ENCODE assay signal across 8 cellular contexts in the genomic region with DNA sequence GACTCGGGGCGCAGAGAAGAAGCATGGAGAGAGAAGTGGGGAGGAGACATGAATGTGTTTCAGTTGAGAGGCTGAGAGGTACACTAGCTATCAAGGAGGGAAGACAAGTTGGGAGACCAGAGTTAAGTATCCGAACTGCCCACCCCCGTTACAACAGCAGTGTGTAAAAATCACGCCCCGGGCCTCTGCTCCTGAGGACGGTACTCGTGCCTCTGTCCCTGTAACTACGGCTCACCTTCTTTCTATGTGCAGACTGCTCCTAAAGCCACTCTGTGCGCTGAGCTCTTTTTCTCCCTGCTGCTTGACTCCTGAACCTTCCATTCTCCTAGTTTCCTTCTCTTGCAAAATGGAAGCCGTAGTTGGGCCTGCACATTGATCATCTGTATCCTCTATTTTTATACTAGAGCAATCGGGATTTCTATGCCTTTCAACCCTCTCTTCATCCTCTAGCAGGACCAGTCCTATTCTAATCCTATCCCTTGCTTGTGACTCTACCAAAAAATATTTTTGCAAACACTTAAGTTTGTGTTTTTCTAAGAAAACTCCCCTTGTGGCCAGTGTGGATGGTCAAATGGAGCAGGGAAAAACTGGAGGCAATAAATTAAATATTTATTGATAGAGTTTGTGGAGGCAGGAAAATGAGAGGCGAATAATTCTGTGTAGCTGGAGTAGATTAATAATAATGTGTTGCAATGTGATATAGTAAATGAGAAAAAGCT. TPM values are rescaled to one million over a fixed set of nuclear protein-coding genes. Genes with fewer than 3 reads are reported as not detected.
A peak's percentile ranks its signal among the peaks of the same experiment; 100 is the strongest.
DNase-seq lines count a peak whose midpoint lies in the region; ATAC-seq and TF ChIP-seq lines count a peak whose summit lies in the region.

No MANE protein-coding gene starts in this region.

- peak overlapping the region; percentile 82 for H3K4me3 ChIP-seq in retinal pigment epithelial cell (ENCODE audit: low read length)

- intact Hi-C loops in CD4-positive, alpha-beta T cell (cut with DNase I, micrococcal nuclease), result loop anchor here (2.0 to 10.0 kb wide), 6 partner anchors 35 to 1367 kb away; partner anchors contain the start of genes CDK8 (in 1 of the 2), GSX1 (in 1 of the 2), RPL21 (in 1 of the 2) and USP12 (in 1 of the 2)

- no peak for ATAC-seq in CD4-positive, alpha-beta T cell (ENCODE audit: poor library complexity)
- ATAC-seq in foreskin keratinocyte (no peak), GM19324 (IDR thresholded peaks at IDR 0.05; ENCODE audit: low FRiP score, unreplicated experiment) (no peak)

- DNase-seq in CD4-positive, alpha-beta T cell, result peak in 2 of 10 experiments; percentile 1 to 6
- DNase-seq in HCEC 1CT (peak; percentile 11), T-helper 22 cell (ENCODE audit: low read depth) (peak; percentile 1), foreskin keratinocyte (no peak), retinal pigment epithelial cell (ENCODE audit: low read depth) (no peak), HuH-7 (ENCODE audit: low spot score) (no peak), GM13976 (ENCODE audit: low spot score) (no peak)

- H3K27ac ChIP-seq in CD4-positive, alpha-beta T cell (ENCODE audit: low read depth, low read length), result peak overlapping the region; percentile 81
- peak overlapping the region; percentile 100 for H3K27ac ChIP-seq in foreskin keratinocyte

- no peaks in the 10 kb centered on the region for H3K27me3 Mint-ChIP-seq in CD4-positive, alpha-beta T cell

- H3K9me3 Mint-ChIP-seq in CD4-positive, alpha-beta T cell, result no peaks in the 10 kb centered on the region

- H3K36me3 Mint-ChIP-seq in CD4-positive, alpha-beta T cell (ENCODE audit: low read depth), result peaks cover 54% of the 10 kb centered on the region

- peak overlapping the region; percentile 99 for H3K27ac Mint-ChIP-seq in CD4-positive, alpha-beta T cell

- peaks cover 32% of the 10 kb centered on the region for H3K4me1 ChIP-seq in foreskin keratinocyte

- H3K4me3 Mint-ChIP-seq in CD4-positive, alpha-beta T cell, result peak overlapping the region; percentile 95

- TF ChIP-seq CTCF in CD4-positive, alpha-beta T cell (IDR thresholded peaks at IDR 0.05), result no peak
- TF ChIP-seq CTCF in foreskin keratinocyte (conservative IDR thresholded peaks at IDR 0.05) (peak; percentile 38), retinal pigment epithelial cell (conservative IDR thresholded peaks at IDR 0.05; ENCODE audit: low read depth, low read length) (peak; percentile 45), GM13976 (IDR thresholded peaks at IDR 0.05; ENCODE audit: borderline replicate concordance, control extremely low read depth, extremely low read depth, insufficient read depth, missing control alignments) (no peak)

- in situ Hi-C loops in GM13976 (cut with MboI; ENCODE audit: low sequenced_read_pairs, unreplicated experiment), result no loop called here

- H3K4me1 Mint-ChIP-seq in CD4-positive, alpha-beta T cell (ENCODE audit: low read depth), result peaks cover 82% of the 10 kb centered on the region

- no peaks in the 10 kb centered on the region for H3K9me3 ChIP-seq in CD4-positive, alpha-beta T cell (ENCODE audit: control insufficient read depth, low read length)

- CTCF ChIA-PET in CD4-positive, alpha-beta T cell (lab: Charles Lee), result no interaction called here

- POLR2A ChIA-PET in CD4-positive, alpha-beta T cell (lab: Charles Lee), result interaction anchor here (0.6 to 4.1 kb wide), 9 partner anchors 16 to 196 kb away, joined by 3 to 94 read pairs (median 7); partner anchors contain the start of genes GTF3A and MTIF3

- no peaks in the 10 kb centered on the region for H3K27me3 ChIP-seq in CD4-positive, alpha-beta T cell (ENCODE audit: control insufficient read depth, insufficient read depth, low read length)
- H3K27me3 ChIP-seq in foreskin keratinocyte, result no peaks in the 10 kb centered on the region

RNA-seq across cellular contexts. Expression of gene POLR1D, which starts 0.6 kb away (rescaled TPM):
- 100 to 1,000 TPM; 197 to 200 TPM for total RNA-seq in CD4-positive, alpha-beta T cell
- total RNA-seq in foreskin keratinocyte, result 153 and 159 TPM in 2 replicates
- polyA plus RNA-seq in foreskin keratinocyte, result 226 and 227 TPM in 2 replicates

RNA-seq across cellular contexts. Expression of gene LNX2, which starts 1.9 kb away (rescaled TPM):
- 1 to 10 TPM; 3.5 to 3.9 TPM for total RNA-seq in CD4-positive, alpha-beta T cell
- total RNA-seq in foreskin keratinocyte, result 17.6 and 19.4 TPM in 2 replicates
- polyA plus RNA-seq in foreskin keratinocyte, result 4.3 and 4.8 TPM in 2 replicates

Comparison
In these comparisons a context has a peak if more than half of its experiments do, and no peak if none do; other contexts are left out.
1. DNase-seq: peak in HCEC 1CT (single experiment) and T-helper 22 cell (single experiment); none in foreskin keratinocyte (0 of 2), retinal pigment epithelial cell (single experiment), HuH-7 (single experiment) and GM13976 (single experiment).
2. CTCF ChIP-seq: peak in foreskin keratinocyte (single experiment) and retinal pigment epithelial cell (single experiment); none in CD4-positive, alpha-beta T cell (single experiment) and GM13976 (single experiment).